1 cellular context compared by ENCODE assay signal in the genomic region with DNA sequence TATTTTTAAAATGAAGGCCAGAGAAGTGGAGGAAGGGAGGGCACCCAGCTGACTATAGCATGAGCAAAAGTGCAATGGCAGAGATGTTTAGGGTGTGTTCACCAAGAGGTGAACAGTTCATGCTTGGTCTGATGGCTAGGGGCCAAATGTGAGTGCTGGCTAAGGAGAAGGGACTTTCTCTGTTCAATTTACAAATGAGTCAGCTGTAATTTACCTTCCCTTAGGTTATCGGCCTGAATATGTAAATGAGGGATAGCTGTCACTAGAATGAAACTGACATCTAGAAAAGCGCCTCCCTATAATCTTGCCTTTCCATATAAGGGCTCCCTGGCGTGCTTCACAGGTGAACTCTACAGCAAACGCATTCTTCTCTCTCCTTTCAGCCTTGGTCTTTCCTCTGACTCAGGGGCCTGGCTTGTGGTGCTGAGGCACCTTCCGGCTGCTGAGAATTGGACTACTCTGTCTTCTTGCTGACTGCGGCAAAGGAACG.
TF ChIP-seq lines count a peak whose summit lies in the region.

No MANE protein-coding gene starts in this region.

TF ChIP-seq in K562, 482 proteins besides CTCF, POLR2A, EP300 and RAD21 (continued from another document and continues in another):
- TF ChIP-seq, protein P1, sequence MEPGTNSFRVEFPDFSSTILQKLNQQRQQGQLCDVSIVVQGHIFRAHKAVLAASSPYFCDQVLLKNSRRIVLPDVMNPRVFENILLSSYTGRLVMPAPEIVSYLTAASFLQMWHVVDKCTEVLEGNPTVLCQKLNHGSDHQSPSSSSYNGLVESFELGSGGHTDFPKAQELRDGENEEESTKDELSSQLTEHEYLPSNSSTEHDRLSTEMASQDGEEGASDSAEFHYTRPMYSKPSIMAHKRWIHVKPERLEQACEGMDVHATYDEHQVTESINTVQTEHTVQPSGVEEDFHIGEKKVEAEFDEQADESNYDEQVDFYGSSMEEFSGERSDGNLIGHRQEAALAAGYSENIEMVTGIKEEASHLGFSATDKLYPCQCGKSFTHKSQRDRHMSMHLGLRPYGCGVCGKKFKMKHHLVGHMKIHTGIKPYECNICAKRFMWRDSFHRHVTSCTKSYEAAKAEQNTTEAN (CRISPR knock-in tag; IDR thresholded peaks at IDR 0.05) = no peak
- TF ChIP-seq, protein P2, sequence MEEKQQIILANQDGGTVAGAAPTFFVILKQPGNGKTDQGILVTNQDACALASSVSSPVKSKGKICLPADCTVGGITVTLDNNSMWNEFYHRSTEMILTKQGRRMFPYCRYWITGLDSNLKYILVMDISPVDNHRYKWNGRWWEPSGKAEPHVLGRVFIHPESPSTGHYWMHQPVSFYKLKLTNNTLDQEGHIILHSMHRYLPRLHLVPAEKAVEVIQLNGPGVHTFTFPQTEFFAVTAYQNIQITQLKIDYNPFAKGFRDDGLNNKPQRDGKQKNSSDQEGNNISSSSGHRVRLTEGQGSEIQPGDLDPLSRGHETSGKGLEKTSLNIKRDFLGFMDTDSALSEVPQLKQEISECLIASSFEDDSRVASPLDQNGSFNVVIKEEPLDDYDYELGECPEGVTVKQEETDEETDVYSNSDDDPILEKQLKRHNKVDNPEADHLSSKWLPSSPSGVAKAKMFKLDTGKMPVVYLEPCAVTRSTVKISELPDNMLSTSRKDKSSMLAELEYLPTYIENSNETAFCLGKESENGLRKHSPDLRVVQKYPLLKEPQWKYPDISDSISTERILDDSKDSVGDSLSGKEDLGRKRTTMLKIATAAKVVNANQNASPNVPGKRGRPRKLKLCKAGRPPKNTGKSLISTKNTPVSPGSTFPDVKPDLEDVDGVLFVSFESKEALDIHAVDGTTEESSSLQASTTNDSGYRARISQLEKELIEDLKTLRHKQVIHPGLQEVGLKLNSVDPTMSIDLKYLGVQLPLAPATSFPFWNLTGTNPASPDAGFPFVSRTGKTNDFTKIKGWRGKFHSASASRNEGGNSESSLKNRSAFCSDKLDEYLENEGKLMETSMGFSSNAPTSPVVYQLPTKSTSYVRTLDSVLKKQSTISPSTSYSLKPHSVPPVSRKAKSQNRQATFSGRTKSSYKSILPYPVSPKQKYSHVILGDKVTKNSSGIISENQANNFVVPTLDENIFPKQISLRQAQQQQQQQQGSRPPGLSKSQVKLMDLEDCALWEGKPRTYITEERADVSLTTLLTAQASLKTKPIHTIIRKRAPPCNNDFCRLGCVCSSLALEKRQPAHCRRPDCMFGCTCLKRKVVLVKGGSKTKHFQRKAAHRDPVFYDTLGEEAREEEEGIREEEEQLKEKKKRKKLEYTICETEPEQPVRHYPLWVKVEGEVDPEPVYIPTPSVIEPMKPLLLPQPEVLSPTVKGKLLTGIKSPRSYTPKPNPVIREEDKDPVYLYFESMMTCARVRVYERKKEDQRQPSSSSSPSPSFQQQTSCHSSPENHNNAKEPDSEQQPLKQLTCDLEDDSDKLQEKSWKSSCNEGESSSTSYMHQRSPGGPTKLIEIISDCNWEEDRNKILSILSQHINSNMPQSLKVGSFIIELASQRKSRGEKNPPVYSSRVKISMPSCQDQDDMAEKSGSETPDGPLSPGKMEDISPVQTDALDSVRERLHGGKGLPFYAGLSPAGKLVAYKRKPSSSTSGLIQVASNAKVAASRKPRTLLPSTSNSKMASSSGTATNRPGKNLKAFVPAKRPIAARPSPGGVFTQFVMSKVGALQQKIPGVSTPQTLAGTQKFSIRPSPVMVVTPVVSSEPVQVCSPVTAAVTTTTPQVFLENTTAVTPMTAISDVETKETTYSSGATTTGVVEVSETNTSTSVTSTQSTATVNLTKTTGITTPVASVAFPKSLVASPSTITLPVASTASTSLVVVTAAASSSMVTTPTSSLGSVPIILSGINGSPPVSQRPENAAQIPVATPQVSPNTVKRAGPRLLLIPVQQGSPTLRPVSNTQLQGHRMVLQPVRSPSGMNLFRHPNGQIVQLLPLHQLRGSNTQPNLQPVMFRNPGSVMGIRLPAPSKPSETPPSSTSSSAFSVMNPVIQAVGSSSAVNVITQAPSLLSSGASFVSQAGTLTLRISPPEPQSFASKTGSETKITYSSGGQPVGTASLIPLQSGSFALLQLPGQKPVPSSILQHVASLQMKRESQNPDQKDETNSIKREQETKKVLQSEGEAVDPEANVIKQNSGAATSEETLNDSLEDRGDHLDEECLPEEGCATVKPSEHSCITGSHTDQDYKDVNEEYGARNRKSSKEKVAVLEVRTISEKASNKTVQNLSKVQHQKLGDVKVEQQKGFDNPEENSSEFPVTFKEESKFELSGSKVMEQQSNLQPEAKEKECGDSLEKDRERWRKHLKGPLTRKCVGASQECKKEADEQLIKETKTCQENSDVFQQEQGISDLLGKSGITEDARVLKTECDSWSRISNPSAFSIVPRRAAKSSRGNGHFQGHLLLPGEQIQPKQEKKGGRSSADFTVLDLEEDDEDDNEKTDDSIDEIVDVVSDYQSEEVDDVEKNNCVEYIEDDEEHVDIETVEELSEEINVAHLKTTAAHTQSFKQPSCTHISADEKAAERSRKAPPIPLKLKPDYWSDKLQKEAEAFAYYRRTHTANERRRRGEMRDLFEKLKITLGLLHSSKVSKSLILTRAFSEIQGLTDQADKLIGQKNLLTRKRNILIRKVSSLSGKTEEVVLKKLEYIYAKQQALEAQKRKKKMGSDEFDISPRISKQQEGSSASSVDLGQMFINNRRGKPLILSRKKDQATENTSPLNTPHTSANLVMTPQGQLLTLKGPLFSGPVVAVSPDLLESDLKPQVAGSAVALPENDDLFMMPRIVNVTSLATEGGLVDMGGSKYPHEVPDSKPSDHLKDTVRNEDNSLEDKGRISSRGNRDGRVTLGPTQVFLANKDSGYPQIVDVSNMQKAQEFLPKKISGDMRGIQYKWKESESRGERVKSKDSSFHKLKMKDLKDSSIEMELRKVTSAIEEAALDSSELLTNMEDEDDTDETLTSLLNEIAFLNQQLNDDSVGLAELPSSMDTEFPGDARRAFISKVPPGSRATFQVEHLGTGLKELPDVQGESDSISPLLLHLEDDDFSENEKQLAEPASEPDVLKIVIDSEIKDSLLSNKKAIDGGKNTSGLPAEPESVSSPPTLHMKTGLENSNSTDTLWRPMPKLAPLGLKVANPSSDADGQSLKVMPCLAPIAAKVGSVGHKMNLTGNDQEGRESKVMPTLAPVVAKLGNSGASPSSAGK (IDR thresholded peaks at IDR 0.05) = no peak
- TF ChIP-seq MAFG (tag; conservative IDR thresholded peaks at IDR 0.05) (peak; percentile 88), CHD1 (IDR thresholded peaks at IDR 0.05; ENCODE audit: low read length) (no peak), ELF2 (CRISPR knock-in tag; IDR thresholded peaks at IDR 0.05) (no peak), RBM25 (IDR thresholded peaks at IDR 0.05; ENCODE audit: low read depth, low read length, severe bottlenecking) (peak; percentile 4), SMAD2 (IDR thresholded peaks at IDR 0.05; ENCODE audit: low read depth, low read length) (no peak), HMG20A (CRISPR knock-in tag; conservative IDR thresholded peaks at IDR 0.05) (no peak), KDM5B (IDR thresholded peaks at IDR 0.05; ENCODE audit: insufficient replicate concordance, low read depth, low read length) (no peak), ZNF436 (CRISPR knock-in tag; IDR thresholded peaks at IDR 0.05) (no peak), PTTG1 (tag; IDR thresholded peaks at IDR 0.05; ENCODE audit: low read depth) (no peak), SP2 (IDR thresholded peaks at IDR 0.05; ENCODE audit: extremely low read depth, low read depth, low read length, poor library complexity, severe bottlenecking) (no peak), SRSF1 (IDR thresholded peaks at IDR 0.05; ENCODE audit: low read depth, low read length) (no peak), NUFIP1 (IDR thresholded peaks at IDR 0.05; ENCODE audit: partially characterized antibody) (no peak), ETV1 (tag; conservative IDR thresholded peaks at IDR 0.05; ENCODE audit: low read depth) (no peak), ESRRA (IDR thresholded peaks at IDR 0.05; ENCODE audit: borderline replicate concordance, low read depth) (no peak), CHCHD3 (CRISPR knock-in tag; IDR thresholded peaks at IDR 0.05) (no peak), RB1 (IDR thresholded peaks at IDR 0.05; ENCODE audit: low read depth) (no peak), ZNF274 (IDR thresholded peaks at IDR 0.05; ENCODE audit: borderline replicate concordance, low read depth, low read length) (no peak), PHB (CRISPR knock-in tag; IDR thresholded peaks at IDR 0.05) (no peak), ZNF263 (CRISPR knock-in tag; IDR thresholded peaks at IDR 0.05; ENCODE audit: borderline replicate concordance) (no peak), MTA3 (IDR thresholded peaks at IDR 0.05; ENCODE audit: borderline replicate concordance) (peak; percentile 24; the same call in 1 of the 2 replicates), PHF8 (IDR thresholded peaks at IDR 0.05; ENCODE audit: borderline replicate concordance, low read length) (no peak), MIER1 (IDR thresholded peaks at IDR 0.05; ENCODE audit: low read depth) (no peak), TAL1 (IDR thresholded peaks at IDR 0.05) (no peak), NEUROD1 (IDR thresholded peaks at IDR 0.05; ENCODE audit: borderline replicate concordance, low read depth, low read length, partially characterized antibody) (no peak), SMARCB1 (IDR thresholded peaks at IDR 0.05; ENCODE audit: insufficient read length, low read depth) (no peak), ETS2 (tag; IDR thresholded peaks at IDR 0.05; ENCODE audit: borderline replicate concordance, poor library complexity, severe bottlenecking) (no peak), ZBTB1 (CRISPR knock-in tag; IDR thresholded peaks at IDR 0.05; ENCODE audit: borderline replicate concordance, low read depth) (no peak), SRF (CRISPR knock-in tag; IDR thresholded peaks at IDR 0.05) (peak in 1 of 2 experiments; percentile 96; a peak in 2 of 4 replicates)
- TF ChIP-seq, protein P3, sequence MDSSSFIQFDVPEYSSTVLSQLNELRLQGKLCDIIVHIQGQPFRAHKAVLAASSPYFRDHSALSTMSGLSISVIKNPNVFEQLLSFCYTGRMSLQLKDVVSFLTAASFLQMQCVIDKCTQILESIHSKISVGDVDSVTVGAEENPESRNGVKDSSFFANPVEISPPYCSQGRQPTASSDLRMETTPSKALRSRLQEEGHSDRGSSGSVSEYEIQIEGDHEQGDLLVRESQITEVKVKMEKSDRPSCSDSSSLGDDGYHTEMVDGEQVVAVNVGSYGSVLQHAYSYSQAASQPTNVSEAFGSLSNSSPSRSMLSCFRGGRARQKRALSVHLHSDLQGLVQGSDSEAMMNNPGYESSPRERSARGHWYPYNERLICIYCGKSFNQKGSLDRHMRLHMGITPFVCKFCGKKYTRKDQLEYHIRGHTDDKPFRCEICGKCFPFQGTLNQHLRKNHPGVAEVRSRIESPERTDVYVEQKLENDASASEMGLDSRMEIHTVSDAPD (CRISPR knock-in tag; IDR thresholded peaks at IDR 0.05) = no peak
- TF ChIP-seq, protein P4, sequence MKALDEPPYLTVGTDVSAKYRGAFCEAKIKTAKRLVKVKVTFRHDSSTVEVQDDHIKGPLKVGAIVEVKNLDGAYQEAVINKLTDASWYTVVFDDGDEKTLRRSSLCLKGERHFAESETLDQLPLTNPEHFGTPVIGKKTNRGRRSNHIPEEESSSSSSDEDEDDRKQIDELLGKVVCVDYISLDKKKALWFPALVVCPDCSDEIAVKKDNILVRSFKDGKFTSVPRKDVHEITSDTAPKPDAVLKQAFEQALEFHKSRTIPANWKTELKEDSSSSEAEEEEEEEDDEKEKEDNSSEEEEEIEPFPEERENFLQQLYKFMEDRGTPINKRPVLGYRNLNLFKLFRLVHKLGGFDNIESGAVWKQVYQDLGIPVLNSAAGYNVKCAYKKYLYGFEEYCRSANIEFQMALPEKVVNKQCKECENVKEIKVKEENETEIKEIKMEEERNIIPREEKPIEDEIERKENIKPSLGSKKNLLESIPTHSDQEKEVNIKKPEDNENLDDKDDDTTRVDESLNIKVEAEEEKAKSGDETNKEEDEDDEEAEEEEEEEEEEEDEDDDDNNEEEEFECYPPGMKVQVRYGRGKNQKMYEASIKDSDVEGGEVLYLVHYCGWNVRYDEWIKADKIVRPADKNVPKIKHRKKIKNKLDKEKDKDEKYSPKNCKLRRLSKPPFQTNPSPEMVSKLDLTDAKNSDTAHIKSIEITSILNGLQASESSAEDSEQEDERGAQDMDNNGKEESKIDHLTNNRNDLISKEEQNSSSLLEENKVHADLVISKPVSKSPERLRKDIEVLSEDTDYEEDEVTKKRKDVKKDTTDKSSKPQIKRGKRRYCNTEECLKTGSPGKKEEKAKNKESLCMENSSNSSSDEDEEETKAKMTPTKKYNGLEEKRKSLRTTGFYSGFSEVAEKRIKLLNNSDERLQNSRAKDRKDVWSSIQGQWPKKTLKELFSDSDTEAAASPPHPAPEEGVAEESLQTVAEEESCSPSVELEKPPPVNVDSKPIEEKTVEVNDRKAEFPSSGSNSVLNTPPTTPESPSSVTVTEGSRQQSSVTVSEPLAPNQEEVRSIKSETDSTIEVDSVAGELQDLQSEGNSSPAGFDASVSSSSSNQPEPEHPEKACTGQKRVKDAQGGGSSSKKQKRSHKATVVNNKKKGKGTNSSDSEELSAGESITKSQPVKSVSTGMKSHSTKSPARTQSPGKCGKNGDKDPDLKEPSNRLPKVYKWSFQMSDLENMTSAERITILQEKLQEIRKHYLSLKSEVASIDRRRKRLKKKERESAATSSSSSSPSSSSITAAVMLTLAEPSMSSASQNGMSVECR (CRISPR knock-in tag; IDR thresholded peaks at IDR 0.05) = no peak
- TF ChIP-seq, protein P5, sequence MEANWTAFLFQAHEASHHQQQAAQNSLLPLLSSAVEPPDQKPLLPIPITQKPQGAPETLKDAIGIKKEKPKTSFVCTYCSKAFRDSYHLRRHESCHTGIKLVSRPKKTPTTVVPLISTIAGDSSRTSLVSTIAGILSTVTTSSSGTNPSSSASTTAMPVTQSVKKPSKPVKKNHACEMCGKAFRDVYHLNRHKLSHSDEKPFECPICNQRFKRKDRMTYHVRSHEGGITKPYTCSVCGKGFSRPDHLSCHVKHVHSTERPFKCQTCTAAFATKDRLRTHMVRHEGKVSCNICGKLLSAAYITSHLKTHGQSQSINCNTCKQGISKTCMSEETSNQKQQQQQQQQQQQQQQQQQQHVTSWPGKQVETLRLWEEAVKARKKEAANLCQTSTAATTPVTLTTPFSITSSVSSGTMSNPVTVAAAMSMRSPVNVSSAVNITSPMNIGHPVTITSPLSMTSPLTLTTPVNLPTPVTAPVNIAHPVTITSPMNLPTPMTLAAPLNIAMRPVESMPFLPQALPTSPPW (CRISPR knock-in tag; IDR thresholded peaks at IDR 0.05) = peak; percentile 45; the same call in 1 of the 2 replicates
